Comparison of ENCODE assay signal across 1 cellular context in the genomic region with DNA sequence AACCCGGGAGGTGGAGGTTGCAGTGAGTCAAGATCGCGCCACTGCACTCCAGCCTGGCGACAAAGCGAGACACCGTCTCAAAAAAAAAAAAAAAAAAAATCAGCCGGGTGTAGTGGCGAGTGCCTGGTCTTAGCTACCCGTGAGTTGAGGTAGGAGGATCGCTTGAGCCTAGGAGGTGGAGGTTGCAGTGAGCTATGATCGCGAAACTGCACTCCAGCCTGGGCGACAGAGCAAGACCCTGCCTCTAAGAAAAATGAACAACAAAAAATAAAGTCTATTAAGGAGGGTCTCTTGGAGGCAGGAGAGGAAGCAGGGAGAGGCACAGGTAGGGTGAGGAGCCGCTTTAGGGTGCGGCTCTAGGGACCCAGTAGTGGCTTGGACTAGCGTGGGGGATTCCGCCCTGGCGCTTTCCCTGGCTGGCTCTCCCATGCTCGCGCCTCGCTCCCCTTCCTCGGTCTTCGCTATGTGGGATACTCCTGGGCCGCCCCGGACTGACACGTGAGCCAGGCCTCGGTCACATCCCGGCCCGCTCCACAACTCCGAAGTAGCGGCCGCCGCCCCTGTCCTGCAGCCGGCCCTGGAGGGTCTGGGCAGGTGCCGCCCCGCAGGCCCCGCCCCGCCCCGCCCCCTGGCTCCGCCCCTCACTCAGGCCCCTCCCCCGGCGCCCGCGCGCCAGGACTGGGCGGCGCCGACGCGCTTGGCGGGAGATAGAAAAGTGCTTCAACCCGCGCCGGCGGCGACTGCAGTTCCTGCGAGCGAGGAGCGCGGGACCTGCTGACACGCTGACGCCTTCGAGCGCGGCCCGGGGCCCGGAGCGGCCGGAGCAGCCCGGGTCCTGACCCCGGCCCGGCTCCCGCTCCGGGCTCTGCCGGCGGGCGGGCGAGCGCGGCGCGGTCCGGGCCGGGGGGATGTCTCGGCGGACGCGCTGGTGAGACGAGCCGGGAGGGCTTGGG.
A peak's percentile ranks its signal among the peaks of the same experiment; 100 is the strongest.
TF ChIP-seq lines count a peak whose summit lies in the region.

A gene (plus strand): TSS at position 739 of the 953 bp plus-strand sequence. CDS start 170 bp downstream, at position 909.

TF ChIP-seq in HepG2, 621 proteins besides CTCF, POLR2A, EP300 and RAD21 (continued from another document and continues in another):
- TF ChIP-seq, protein P1, sequence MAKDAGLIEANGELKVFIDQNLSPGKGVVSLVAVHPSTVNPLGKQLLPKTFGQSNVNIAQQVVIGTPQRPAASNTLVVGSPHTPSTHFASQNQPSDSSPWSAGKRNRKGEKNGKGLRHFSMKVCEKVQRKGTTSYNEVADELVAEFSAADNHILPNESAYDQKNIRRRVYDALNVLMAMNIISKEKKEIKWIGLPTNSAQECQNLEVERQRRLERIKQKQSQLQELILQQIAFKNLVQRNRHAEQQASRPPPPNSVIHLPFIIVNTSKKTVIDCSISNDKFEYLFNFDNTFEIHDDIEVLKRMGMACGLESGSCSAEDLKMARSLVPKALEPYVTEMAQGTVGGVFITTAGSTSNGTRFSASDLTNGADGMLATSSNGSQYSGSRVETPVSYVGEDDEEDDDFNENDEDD (CRISPR knock-in tag; IDR thresholded peaks at IDR 0.05; ENCODE audit: borderline replicate concordance) = peak; percentile 99
- TF ChIP-seq ZNF441 (CRISPR knock-in tag; IDR thresholded peaks at IDR 0.05; ENCODE audit: borderline replicate concordance) (0 out of 2 replicates have a peak, but pooled peaks have one; percentile 18), SETDB1 (CRISPR knock-in tag; IDR thresholded peaks at IDR 0.05; ENCODE audit: borderline replicate concordance) (no peak), TEAD2 (CRISPR knock-in tag; IDR thresholded peaks at IDR 0.05) (0 out of 2 replicates have a peak, but pooled peaks have one; percentile 6), ZNF256 (CRISPR knock-in tag; conservative IDR thresholded peaks at IDR 0.05) (no peak), AGO2 (optimal IDR thresholded peaks at IDR 0.05; ENCODE audit: low read depth, low read length) (no peak), RELA (CRISPR knock-in tag; IDR thresholded peaks at IDR 0.05) (no peak), ZNF292 (CRISPR knock-in tag; IDR thresholded peaks at IDR 0.05; ENCODE audit: borderline replicate concordance, low read depth) (no peak), RARA (CRISPR knock-in tag; IDR thresholded peaks at IDR 0.05) (no peak), KAT8 (CRISPR knock-in tag; IDR thresholded peaks at IDR 0.05) (peak; percentile 62), FOSL1 (CRISPR knock-in tag; IDR thresholded peaks at IDR 0.05; ENCODE audit: borderline replicate concordance) (no peak), ZNF296 (CRISPR knock-in tag; conservative IDR thresholded peaks at IDR 0.05) (no peak), ATRX (CRISPR knock-in tag; IDR thresholded peaks at IDR 0.05; ENCODE audit: borderline replicate concordance) (no peak), NFYC (CRISPR knock-in tag; IDR thresholded peaks at IDR 0.05) (peak; percentile 23; the same call in 1 of the 2 replicates)
- TF ChIP-seq, protein P2, sequence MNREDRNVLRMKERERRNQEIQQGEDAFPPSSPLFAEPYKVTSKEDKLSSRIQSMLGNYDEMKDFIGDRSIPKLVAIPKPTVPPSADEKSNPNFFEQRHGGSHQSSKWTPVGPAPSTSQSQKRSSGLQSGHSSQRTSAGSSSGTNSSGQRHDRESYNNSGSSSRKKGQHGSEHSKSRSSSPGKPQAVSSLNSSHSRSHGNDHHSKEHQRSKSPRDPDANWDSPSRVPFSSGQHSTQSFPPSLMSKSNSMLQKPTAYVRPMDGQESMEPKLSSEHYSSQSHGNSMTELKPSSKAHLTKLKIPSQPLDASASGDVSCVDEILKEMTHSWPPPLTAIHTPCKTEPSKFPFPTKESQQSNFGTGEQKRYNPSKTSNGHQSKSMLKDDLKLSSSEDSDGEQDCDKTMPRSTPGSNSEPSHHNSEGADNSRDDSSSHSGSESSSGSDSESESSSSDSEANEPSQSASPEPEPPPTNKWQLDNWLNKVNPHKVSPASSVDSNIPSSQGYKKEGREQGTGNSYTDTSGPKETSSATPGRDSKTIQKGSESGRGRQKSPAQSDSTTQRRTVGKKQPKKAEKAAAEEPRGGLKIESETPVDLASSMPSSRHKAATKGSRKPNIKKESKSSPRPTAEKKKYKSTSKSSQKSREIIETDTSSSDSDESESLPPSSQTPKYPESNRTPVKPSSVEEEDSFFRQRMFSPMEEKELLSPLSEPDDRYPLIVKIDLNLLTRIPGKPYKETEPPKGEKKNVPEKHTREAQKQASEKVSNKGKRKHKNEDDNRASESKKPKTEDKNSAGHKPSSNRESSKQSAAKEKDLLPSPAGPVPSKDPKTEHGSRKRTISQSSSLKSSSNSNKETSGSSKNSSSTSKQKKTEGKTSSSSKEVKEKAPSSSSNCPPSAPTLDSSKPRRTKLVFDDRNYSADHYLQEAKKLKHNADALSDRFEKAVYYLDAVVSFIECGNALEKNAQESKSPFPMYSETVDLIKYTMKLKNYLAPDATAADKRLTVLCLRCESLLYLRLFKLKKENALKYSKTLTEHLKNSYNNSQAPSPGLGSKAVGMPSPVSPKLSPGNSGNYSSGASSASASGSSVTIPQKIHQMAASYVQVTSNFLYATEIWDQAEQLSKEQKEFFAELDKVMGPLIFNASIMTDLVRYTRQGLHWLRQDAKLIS (CRISPR knock-in tag; IDR thresholded peaks at IDR 0.05) = no peak
- TF ChIP-seq, protein P3, sequence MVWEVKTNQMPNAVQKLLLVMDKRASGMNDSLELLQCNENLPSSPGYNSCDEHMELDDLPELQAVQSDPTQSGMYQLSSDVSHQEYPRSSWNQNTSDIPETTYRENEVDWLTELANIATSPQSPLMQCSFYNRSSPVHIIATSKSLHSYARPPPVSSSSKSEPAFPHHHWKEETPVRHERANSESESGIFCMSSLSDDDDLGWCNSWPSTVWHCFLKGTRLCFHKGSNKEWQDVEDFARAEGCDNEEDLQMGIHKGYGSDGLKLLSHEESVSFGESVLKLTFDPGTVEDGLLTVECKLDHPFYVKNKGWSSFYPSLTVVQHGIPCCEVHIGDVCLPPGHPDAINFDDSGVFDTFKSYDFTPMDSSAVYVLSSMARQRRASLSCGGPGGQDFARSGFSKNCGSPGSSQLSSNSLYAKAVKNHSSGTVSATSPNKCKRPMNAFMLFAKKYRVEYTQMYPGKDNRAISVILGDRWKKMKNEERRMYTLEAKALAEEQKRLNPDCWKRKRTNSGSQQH (CRISPR knock-in tag; IDR thresholded peaks at IDR 0.05; ENCODE audit: low read depth) = peak; percentile 99
- TF ChIP-seq, protein P4, sequence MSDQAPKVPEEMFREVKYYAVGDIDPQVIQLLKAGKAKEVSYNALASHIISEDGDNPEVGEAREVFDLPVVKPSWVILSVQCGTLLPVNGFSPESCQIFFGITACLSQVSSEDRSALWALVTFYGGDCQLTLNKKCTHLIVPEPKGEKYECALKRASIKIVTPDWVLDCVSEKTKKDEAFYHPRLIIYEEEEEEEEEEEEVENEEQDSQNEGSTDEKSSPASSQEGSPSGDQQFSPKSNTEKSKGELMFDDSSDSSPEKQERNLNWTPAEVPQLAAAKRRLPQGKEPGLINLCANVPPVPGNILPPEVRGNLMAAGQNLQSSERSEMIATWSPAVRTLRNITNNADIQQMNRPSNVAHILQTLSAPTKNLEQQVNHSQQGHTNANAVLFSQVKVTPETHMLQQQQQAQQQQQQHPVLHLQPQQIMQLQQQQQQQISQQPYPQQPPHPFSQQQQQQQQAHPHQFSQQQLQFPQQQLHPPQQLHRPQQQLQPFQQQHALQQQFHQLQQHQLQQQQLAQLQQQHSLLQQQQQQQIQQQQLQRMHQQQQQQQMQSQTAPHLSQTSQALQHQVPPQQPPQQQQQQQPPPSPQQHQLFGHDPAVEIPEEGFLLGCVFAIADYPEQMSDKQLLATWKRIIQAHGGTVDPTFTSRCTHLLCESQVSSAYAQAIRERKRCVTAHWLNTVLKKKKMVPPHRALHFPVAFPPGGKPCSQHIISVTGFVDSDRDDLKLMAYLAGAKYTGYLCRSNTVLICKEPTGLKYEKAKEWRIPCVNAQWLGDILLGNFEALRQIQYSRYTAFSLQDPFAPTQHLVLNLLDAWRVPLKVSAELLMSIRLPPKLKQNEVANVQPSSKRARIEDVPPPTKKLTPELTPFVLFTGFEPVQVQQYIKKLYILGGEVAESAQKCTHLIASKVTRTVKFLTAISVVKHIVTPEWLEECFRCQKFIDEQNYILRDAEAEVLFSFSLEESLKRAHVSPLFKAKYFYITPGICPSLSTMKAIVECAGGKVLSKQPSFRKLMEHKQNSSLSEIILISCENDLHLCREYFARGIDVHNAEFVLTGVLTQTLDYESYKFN (CRISPR knock-in tag; conservative IDR thresholded peaks at IDR 0.05) = no peak
- TF ChIP-seq, protein P5, sequence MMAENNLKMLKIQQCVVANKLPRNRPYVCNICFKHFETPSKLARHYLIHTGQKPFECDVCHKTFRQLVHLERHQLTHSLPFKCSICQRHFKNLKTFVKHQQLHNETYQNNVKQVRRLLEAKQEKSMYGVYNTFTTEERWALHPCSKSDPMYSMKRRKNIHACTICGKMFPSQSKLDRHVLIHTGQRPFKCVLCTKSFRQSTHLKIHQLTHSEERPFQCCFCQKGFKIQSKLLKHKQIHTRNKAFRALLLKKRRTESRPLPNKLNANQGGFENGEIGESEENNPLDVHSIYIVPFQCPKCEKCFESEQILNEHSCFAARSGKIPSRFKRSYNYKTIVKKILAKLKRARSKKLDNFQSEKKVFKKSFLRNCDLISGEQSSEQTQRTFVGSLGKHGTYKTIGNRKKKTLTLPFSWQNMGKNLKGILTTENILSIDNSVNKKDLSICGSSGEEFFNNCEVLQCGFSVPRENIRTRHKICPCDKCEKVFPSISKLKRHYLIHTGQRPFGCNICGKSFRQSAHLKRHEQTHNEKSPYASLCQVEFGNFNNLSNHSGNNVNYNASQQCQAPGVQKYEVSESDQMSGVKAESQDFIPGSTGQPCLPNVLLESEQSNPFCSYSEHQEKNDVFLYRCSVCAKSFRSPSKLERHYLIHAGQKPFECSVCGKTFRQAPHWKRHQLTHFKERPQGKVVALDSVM (CRISPR knock-in tag; IDR thresholded peaks at IDR 0.05) = no peak
- TF ChIP-seq, protein P6, sequence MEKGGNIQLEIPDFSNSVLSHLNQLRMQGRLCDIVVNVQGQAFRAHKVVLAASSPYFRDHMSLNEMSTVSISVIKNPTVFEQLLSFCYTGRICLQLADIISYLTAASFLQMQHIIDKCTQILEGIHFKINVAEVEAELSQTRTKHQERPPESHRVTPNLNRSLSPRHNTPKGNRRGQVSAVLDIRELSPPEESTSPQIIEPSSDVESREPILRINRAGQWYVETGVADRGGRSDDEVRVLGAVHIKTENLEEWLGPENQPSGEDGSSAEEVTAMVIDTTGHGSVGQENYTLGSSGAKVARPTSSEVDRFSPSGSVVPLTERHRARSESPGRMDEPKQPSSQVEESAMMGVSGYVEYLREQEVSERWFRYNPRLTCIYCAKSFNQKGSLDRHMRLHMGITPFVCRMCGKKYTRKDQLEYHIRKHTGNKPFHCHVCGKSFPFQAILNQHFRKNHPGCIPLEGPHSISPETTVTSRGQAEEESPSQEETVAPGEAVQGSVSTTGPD (CRISPR knock-in tag; IDR thresholded peaks at IDR 0.05) = no peak; the same call in 1 of the 2 replicates
- TF ChIP-seq, protein P7, sequence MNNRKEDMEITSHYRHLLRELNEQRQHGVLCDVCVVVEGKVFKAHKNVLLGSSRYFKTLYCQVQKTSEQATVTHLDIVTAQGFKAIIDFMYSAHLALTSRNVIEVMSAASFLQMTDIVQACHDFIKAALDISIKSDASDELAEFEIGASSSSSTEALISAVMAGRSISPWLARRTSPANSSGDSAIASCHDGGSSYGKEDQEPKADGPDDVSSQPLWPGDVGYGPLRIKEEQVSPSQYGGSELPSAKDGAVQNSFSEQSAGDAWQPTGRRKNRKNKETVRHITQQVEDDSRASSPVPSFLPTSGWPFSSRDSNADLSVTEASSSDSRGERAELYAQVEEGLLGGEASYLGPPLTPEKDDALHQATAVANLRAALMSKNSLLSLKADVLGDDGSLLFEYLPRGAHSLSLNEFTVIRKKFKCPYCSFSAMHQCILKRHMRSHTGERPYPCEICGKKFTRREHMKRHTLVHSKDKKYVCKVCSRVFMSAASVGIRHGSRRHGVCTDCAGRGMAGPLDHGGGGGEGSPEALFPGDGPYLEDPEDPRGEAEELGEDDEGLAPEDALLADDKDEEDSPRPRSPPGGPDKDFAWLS (CRISPR knock-in tag; IDR thresholded peaks at IDR 0.05; ENCODE audit: borderline replicate concordance) = no peak
- TF ChIP-seq, protein P8, sequence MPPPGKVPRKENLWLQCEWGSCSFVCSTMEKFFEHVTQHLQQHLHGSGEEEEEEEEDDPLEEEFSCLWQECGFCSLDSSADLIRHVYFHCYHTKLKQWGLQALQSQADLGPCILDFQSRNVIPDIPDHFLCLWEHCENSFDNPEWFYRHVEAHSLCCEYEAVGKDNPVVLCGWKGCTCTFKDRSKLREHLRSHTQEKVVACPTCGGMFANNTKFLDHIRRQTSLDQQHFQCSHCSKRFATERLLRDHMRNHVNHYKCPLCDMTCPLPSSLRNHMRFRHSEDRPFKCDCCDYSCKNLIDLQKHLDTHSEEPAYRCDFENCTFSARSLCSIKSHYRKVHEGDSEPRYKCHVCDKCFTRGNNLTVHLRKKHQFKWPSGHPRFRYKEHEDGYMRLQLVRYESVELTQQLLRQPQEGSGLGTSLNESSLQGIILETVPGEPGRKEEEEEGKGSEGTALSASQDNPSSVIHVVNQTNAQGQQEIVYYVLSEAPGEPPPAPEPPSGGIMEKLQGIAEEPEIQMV (CRISPR knock-in tag; IDR thresholded peaks at IDR 0.05; ENCODE audit: low read depth) = 0 out of 2 replicates have a peak, but pooled peaks have one; percentile 30
- TF ChIP-seq, protein P9, sequence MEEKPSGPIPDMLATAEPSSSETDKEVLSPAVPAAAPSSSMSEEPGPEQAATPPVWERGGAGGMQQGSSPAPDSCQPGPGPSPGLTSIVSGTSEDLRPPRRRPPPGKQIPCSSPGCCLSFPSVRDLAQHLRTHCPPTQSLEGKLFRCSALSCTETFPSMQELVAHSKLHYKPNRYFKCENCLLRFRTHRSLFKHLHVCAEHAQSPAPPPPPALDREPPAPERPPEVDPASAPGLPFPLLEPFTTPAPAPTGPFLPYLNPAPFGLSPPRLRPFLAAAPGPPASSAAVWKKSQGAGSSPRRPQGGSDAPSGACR (CRISPR knock-in tag; IDR thresholded peaks at IDR 0.05) = no peak
- TF ChIP-seq, protein P10, sequence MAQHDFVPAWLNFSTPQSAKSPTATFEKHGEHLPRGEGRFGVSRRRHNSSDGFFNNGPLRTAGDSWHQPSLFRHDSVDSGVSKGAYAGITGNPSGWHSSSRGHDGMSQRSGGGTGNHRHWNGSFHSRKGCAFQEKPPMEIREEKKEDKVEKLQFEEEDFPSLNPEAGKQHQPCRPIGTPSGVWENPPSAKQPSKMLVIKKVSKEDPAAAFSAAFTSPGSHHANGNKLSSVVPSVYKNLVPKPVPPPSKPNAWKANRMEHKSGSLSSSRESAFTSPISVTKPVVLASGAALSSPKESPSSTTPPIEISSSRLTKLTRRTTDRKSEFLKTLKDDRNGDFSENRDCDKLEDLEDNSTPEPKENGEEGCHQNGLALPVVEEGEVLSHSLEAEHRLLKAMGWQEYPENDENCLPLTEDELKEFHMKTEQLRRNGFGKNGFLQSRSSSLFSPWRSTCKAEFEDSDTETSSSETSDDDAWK (CRISPR knock-in tag; IDR thresholded peaks at IDR 0.05) = no peak
- TF ChIP-seq, protein P11, sequence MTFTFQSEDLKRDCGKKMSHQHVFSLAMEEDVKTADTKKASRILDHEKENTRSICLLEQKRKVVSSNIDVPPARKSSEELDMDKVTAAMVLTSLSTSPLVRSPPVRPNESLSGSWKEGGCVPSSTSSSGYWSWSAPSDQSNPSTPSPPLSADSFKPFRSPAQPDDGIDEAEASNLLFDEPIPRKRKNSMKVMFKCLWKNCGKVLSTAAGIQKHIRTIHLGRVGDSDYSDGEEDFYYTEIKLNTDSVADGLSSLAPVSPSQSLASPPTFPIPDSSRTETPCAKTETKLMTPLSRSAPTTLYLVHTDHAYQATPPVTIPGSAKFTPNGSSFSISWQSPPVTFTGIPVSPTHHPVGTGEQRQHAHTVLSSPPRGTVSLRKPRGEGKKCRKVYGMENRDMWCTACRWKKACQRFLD (CRISPR knock-in tag; IDR thresholded peaks at IDR 0.05; ENCODE audit: borderline replicate concordance) = 0 out of 2 replicates have a peak, but pooled peaks have one; percentile 61
- TF ChIP-seq, protein P12, sequence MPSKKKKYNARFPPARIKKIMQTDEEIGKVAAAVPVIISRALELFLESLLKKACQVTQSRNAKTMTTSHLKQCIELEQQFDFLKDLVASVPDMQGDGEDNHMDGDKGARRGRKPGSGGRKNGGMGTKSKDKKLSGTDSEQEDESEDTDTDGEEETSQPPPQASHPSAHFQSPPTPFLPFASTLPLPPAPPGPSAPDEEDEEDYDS (CRISPR knock-in tag; IDR thresholded peaks at IDR 0.05) = peak; percentile 40; the same call in 1 of the 2 replicates
